In genomic region chr16:57592591-57593003, GRCh38 we compare ENCODE assay signal across 9 cellular contexts. TPM values are rescaled to one million over a fixed set of nuclear protein-coding genes. Genes with fewer than 3 reads are reported as not detected.
DNase-seq lines count a peak whose midpoint lies in the region; ATAC-seq and TF ChIP-seq lines count a peak whose summit lies in the region.
"Had no signal": no experiment of that assay in that cellular context is flagged by ENCODE, and none has a peak within 500 bp of the region (broad histone marks: within the 10 kb centered on the region; RNA-seq: fewer than 3 reads in every experiment).

No MANE protein-coding gene starts in this region.

- no TSS peak for BruUV-seq in Calu3 (replicated peaks; lab: Mats Ljungman, UMichigan)

- CTCF ChIA-PET in Calu3 (lab: Charles Lee), result interaction anchor here (0.7 kb wide), 1 partner anchor 987 kb away, joined by 3 read pairs; no protein-coding TSS in a partner anchor

- DNase-seq in activated CD4-positive, CD25-positive, alpha-beta regulatory T cell treated with anti-CD3 and anti-CD28 coated beads, Interleukin-2, amount 50 U/mL, for 72 hours, result peak; percentile 51
- DNase-seq in effector CD8-positive, alpha-beta T cell (lab: John Stamatoyannopoulos, UW), result peak; percentile 22
- peak; percentile 75 to 76 for DNase-seq in stimulated activated CD8-positive, alpha-beta memory T cell treated with anti-CD3 and anti-CD28 coated beads, Interleukin-7, amount 100 ng/mL, for 48 hours (ENCODE audit: extremely low read depth in 1 of 2, low read depth in 1 of 2)
- DNase-seq in Calu3 (no peak), HAP-1 (ENCODE audit: low spot score in 2 of 2) (no peak)
- DNase-seq: psoas muscle had no signal

- 0 out of 2 replicates have a peak, but pooled peaks cover 2% of the 10 kb centered on the region for H3K9me3 ChIP-seq in HAP-1

- H3K36me3 Mint-ChIP-seq in Calu3 (ENCODE audit: insufficient read depth, unreplicated experiment), result no peaks in the 10 kb centered on the region

- H3K27ac Mint-ChIP-seq in Calu3 (ENCODE audit: unreplicated experiment), result no peak overlapping the region

- peak; percentile 46 for ATAC-seq in HG02610 (IDR thresholded peaks at IDR 0.05; ENCODE audit: unreplicated experiment)
- no peak for ATAC-seq in HG03280 (IDR thresholded peaks at IDR 0.05; ENCODE audit: unreplicated experiment)
- ATAC-seq in GM21515 (IDR thresholded peaks at IDR 0.05; ENCODE audit: unreplicated experiment), result no peak

- H3K4me1 ChIP-seq in HAP-1, result 0 out of 2 replicates have a peak, but pooled peaks cover 2% of the 10 kb centered on the region
- H3K4me1 ChIP-seq: psoas muscle had no signal

- peaks cover 30% of the 10 kb centered on the region for H3K4me1 Mint-ChIP-seq in Calu3 (ENCODE audit: low read depth, unreplicated experiment)

- H3K36me3 ChIP-seq in HAP-1 (replicated peaks), result no peaks in the 10 kb centered on the region

- H3K4me3 Mint-ChIP-seq in Calu3 (ENCODE audit: low read depth, unreplicated experiment), result no peak overlapping the region

- H3K4me3 ChIP-seq in HAP-1, result no peak overlapping the region
- H3K4me3 ChIP-seq: psoas muscle had no signal

- no peak for TF ChIP-seq CTCF in Calu3 (IDR thresholded peaks at IDR 0.05; ENCODE audit: unreplicated experiment)

- in situ Hi-C loops in HAP-1 (cut with MboI; ENCODE audit: low sequenced_read_pairs), result no loop called here

- H3K27me3 Mint-ChIP-seq in Calu3 (ENCODE audit: unreplicated experiment), result no peaks in the 10 kb centered on the region

- H3K9me3 Mint-ChIP-seq in Calu3 (ENCODE audit: low read depth, unreplicated experiment), result peaks cover 3% of the 10 kb centered on the region

- intact Hi-C loops in Calu3 (cut with micrococcal nuclease; ENCODE audit: unreplicated experiment), result loop anchor here (5.0 kb wide), 2 partner anchors 130 to 145 kb away; partner anchors contain the start of gene KATNB1

- H3K27me3 ChIP-seq in HAP-1 (ENCODE audit: low read depth), result no peaks in the 10 kb centered on the region

RNA-seq across cellular contexts. Expression of gene ADGRG1, which starts 35.8 kb away (rescaled TPM):
- 269 and 278 TPM in 2 replicates for total RNA-seq in Calu3 (2022)

RNA-seq across cellular contexts. Expression of gene ADGRG5, which starts 50.2 kb away (rescaled TPM):
- 0.85 and 1.5 TPM in 2 replicates for total RNA-seq in Calu3 (2022)

RNA-seq across cellular contexts. Expression of gene CCDC102A, which starts 56.2 kb away (rescaled TPM):
- 6.8 and 7.9 TPM in 2 replicates for total RNA-seq in Calu3 (2022)

Comparison
In these comparisons a context has a peak if more than half of its experiments do, and no peak if none do; other contexts are left out.
1. DNase-seq: peak in activated CD4-positive, CD25-positive, alpha-beta regulatory T cell treated with anti-CD3 and anti-CD28 coated beads, Interleukin-2, amount 50 U/mL, for 72 hours (single experiment), effector CD8-positive, alpha-beta T cell (single experiment) and stimulated activated CD8-positive, alpha-beta memory T cell treated with anti-CD3 and anti-CD28 coated beads, Interleukin-7, amount 100 ng/mL, for 48 hours (2 of 2); none in Calu3 (single experiment) and HAP-1 (0 of 2).